Comparison of ENCODE assay signal across 2 cellular contexts in genomic region chr9:135951889-135952663, GRCh38.
TF ChIP-seq lines count a peak whose summit lies in the region.

No MANE protein-coding gene starts in this region.

TF ChIP-seq in IMR-90, 13 proteins besides CTCF, POLR2A, EP300 and RAD21:
- TF ChIP-seq MAZ (IDR thresholded peaks at IDR 0.05; ENCODE audit: borderline replicate concordance, low read depth, low read length) (0 out of 2 replicates have a peak, but pooled peaks have one; percentile 30), USF2 (IDR thresholded peaks at IDR 0.05; ENCODE audit: low read depth, low read length) (no peak), SMC3 (IDR thresholded peaks at IDR 0.05; ENCODE audit: low read depth, low read length) (0 out of 2 replicates have a peak, but pooled peaks have one; percentile 8), RCOR1 (IDR thresholded peaks at IDR 0.05; ENCODE audit: insufficient replicate concordance, low read length) (no peak), ELK1 (IDR thresholded peaks at IDR 0.05; ENCODE audit: borderline replicate concordance, low read depth, low read length) (no peak), MAFK (IDR thresholded peaks at IDR 0.05; ENCODE audit: low read depth, low read length) (no peak), FOS (IDR thresholded peaks at IDR 0.05; ENCODE audit: low read depth, low read length) (no peak), CEBPB (IDR thresholded peaks at IDR 0.05; ENCODE audit: low read depth, low read length) (no peak), CHD1 (IDR thresholded peaks at IDR 0.05; ENCODE audit: low read depth, low read length) (no peak; the same call in 1 of the 2 replicates), BHLHE40 (IDR thresholded peaks at IDR 0.05; ENCODE audit: low read depth, low read length) (peak; percentile 58; the same call in 1 of the 2 replicates), NFE2L2 (IDR thresholded peaks at IDR 0.05; ENCODE audit: low read depth, low read length) (no peak), MXI1 (IDR thresholded peaks at IDR 0.05; ENCODE audit: borderline replicate concordance, low read depth, low read length) (peak; percentile 74; the same call in 1 of the 2 replicates), RFX5 (IDR thresholded peaks at IDR 0.05; ENCODE audit: low read depth, low read length) (no peak)

TF ChIP-seq in PFSK-1, 5 proteins besides CTCF, POLR2A, EP300 and RAD21 (continued from another document):
- TF ChIP-seq POLR2AphosphoS5 (IDR thresholded peaks at IDR 0.05; ENCODE audit: low read depth, low read length) = no peak
